9 cellular contexts compared by ENCODE assay signal in genomic region chr11:844693-845644, GRCh38. TPM values are rescaled to one million over a fixed set of nuclear protein-coding genes. Genes with fewer than 3 reads are reported as not detected.
A peak's percentile ranks its signal among the peaks of the same experiment; 100 is the strongest.
DNase-seq lines count a peak whose midpoint lies in the region; ATAC-seq, FAIRE-seq and TF ChIP-seq lines count a peak whose summit lies in the region.
"Had no signal": no experiment of that assay in that cellular context is flagged by ENCODE, and none has a peak within 500 bp of the region (broad histone marks: within the 10 kb centered on the region; RNA-seq: fewer than 3 reads in every experiment).

No MANE protein-coding gene starts in this region.

- FAIRE-seq in urothelium cell line (lab: Jason Lieb, UNC): peak; percentile 17
- FAIRE-seq: TTC549 had no signal

- CTCF ChIA-PET in GM10248 (lab: Yijun Ruan, JAX): interaction anchor here (1.2 kb wide), 1 partner anchor 207 kb away, joined by 5 read pairs; no protein-coding TSS in a partner anchor

- H3K27me3 ChIP-seq in Peyer's patch: peaks cover 0 to 10% of the 10 kb centered on the region in 2 donors
- no peaks in the 10 kb centered on the region for H3K27me3 ChIP-seq in lung (ENCODE audit: control insufficient read depth, insufficient read depth)

- peak overlapping the region; percentile 88 to 96 (median 92) for H3K27ac ChIP-seq in Peyer's patch
- H3K27ac ChIP-seq in lung (ENCODE audit: low read depth in 1 of 2, low read length in 1 of 2): peak overlapping the region; percentile 95 to 96

- peak overlapping the region; percentile 12 to 95 (median 82) for H3K4me3 ChIP-seq in Peyer's patch
- H3K4me3 ChIP-seq in lung: peak overlapping the region; percentile 4

- H3K36me3 ChIP-seq in Peyer's patch (peaks cover 0 to 5% (median 0%) of the 10 kb centered on the region in 3 donors), lung (ENCODE audit: control insufficient read depth in 2 of 2, insufficient read depth in 2 of 2, low read length in 2 of 2) (peaks cover under 1 to 11% of the 10 kb centered on the region in 2 donors)

- POLR2A ChIA-PET in GM10248 (lab: Yijun Ruan, JAX): no interaction called here

- ATAC-seq in lung (ENCODE audit: insufficient read depth, low FRiP score) (peak; percentile 19), GM21381 (IDR thresholded peaks at IDR 0.05; ENCODE audit: unreplicated experiment) (no peak)

- TF ChIP-seq POLR2A in Peyer's patch (IDR thresholded peaks at IDR 0.05): no peak

- DNase-seq in GM10248 (ENCODE audit: extremely low spot score) (peak; percentile 63), Peyer's patch (peak; percentile 47 to 85 (median 75)), lung (ENCODE audit: low spot score) (peak; percentile 94), urothelium cell line (ENCODE audit: low spot score) (peak; percentile 78), DMS79 treated with DMSO at 0.1 percent for 48 hours (lab: John Stamatoyannopoulos, UW) (no peak), NCI-H1436 (lab: John Stamatoyannopoulos, UW) (no peak)
- peak; percentile 25 for DNase-seq in effector CD8-positive, alpha-beta T cell (lab: John Stamatoyannopoulos, UW)

- no peaks in the 10 kb centered on the region for H3K9me3 ChIP-seq in Peyer's patch
- no peaks in the 10 kb centered on the region for H3K9me3 ChIP-seq in lung (ENCODE audit: control insufficient read depth in 2 of 2, insufficient read depth in 1 of 2, low read length in 1 of 2)

- peaks cover 10 to 69% (median 38%) of the 10 kb centered on the region in 4 donors for H3K4me1 ChIP-seq in Peyer's patch
- peaks cover 6 to 43% of the 10 kb centered on the region in 2 donors for H3K4me1 ChIP-seq in lung (ENCODE audit: control insufficient read depth in 2 of 2, insufficient read depth in 2 of 2, low read length in 2 of 2)

- TF ChIP-seq CTCF in GM10248 (IDR thresholded peaks at IDR 0.05; ENCODE audit: control extremely low read depth, extremely low read depth, low read depth, missing control alignments) (no peak), Peyer's patch (IDR thresholded peaks at IDR 0.05) (no peak), lung (IDR thresholded peaks at IDR 0.05; ENCODE audit: control extremely low read depth, extremely low read depth) (no peak)

- WGBS in lung, 2 donors: 20 to 40% methylated on average over 29 to 31 of the region's 31 CpGs

RNA-seq across cellular contexts. Expression of gene TSPAN4, which starts 2.3 kb away (rescaled TPM):
- 10 to 100 TPM; 20.0 to 52.1 (median 38.4) TPM for total RNA-seq in Peyer's patch
- total RNA-seq in lung: 100 to 1,000 TPM in 1 of 2 donors, 10 to 100 TPM in 1; 68.3 to 135 TPM
- 100 to 1,000 TPM; 133 to 197 TPM for polyA plus RNA-seq in lung

RNA-seq across cellular contexts. Expression of gene POLR2L, which starts 2.6 kb away (rescaled TPM):
- total RNA-seq in Peyer's patch: 10 to 100 TPM; 37.8 to 67.1 (median 44.8) TPM
- total RNA-seq in lung: 100 to 1,000 TPM; 144 to 155 TPM
- polyA plus RNA-seq in lung: 100 to 1,000 TPM; 179 to 183 TPM

RNA-seq across cellular contexts. Expression of gene CD151, which starts 12.2 kb away (rescaled TPM):
- total RNA-seq in Peyer's patch: 100 to 1,000 TPM; 102 to 277 (median 237) TPM
- total RNA-seq in lung: 100 to 1,000 TPM; 182 to 486 TPM
- polyA plus RNA-seq in lung: 100 to 1,000 TPM; 313 to 556 TPM

RNA-seq across cellular contexts. Expression of gene CRACR2B, which starts 17.2 kb away (rescaled TPM):
- 100 to 1,000 TPM in 3 of 4 donors, 10 to 100 TPM in 1; 44.0 to 175 (median 110) TPM for total RNA-seq in Peyer's patch
- total RNA-seq in lung: 10 to 100 TPM; 17.9 to 45.1 TPM
- 10 to 100 TPM; 19.1 to 44.4 TPM for polyA plus RNA-seq in lung

RNA-seq across cellular contexts. Expression of gene PNPLA2, which starts 26.3 kb away (rescaled TPM):
- total RNA-seq in Peyer's patch (100 to 1,000 TPM in 3 of 4 donors, 10 to 100 TPM in 1; 71.8 to 254 (median 163) TPM), lung (100 to 1,000 TPM in 1 of 2 donors, 10 to 100 TPM in 1; 65.1 to 160 TPM)
- polyA plus RNA-seq in lung: 10 to 100 TPM; 76.1 to 92.4 TPM

Comparison
In these comparisons a context has a peak if more than half of its experiments do, and no peak if none do; other contexts are left out.
1. DNase-seq: peak in GM10248 (single experiment), Peyer's patch (3 of 3), effector CD8-positive, alpha-beta T cell (single experiment), lung (single experiment) and urothelium cell line (single experiment); none in DMS79 treated with DMSO at 0.1 percent for 48 hours (single experiment) and NCI-H1436 (single experiment).